ENCODE assay signal across 15 cellular contexts in the genomic region with DNA sequence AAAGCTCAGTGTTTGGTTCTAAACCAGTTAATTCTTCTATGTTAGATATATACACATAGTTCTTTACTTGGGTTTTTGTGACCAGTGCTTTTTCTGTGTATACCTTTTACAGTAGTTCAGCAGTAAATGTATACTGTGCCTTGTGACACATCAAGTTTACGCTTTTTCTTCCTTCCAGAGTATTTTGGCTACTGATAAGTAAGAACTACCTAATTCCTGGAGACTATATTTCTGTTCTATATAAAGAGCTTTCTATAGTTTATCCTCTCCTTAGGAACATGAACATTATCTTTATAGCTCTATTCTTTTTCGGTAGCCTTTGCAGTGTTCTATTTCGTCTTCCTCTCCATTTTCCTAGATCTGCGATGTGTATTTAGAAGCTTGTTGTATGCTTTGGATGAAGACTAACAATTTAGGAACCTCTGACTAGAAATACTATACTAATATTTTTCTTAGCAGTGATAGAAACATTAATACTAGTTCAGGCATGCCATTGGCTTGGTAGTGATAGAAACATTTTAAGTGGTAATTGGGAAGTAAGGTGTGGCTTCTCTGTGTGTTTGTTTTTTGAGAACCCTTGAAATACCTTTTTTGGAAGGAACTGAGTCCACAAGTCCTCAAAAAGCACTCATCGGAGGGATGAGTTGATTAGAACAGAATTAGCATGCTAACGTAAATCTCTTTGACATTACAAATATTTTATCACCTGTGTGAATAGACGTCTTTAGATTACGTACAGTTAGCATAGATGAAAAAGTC.
"Had no signal": no experiment of that assay in that cellular context is flagged by ENCODE, and none has a peak within 500 bp of the region (broad histone marks: within the 10 kb centered on the region; RNA-seq: fewer than 3 reads in every experiment).

No MANE protein-coding gene starts in this region.

- H3K4me1 Mint-ChIP-seq: activated CD4-positive, alpha-beta T cell treated with anti-CD3 and anti-CD28 coated beads for 36 hours; naive B cell had no signal

- DNase-seq: activated CD4-positive, alpha-beta T cell treated with anti-CD3 and anti-CD28 coated beads for 36 hours; activated CD4-positive, alpha-beta T cell treated with anti-CD3 and anti-CD28 coated beads, Interleukin-2, amount 50 U/mL, for 48 hours; activated gamma-delta T cell; caudate nucleus; left ventricle myocardium inferior; mesenchymal stem cell; mucosa of descending colon; naive B cell; psoas muscle; right cardiac atrium; uterus had no signal

- H3K27ac ChIP-seq: left ventricle myocardium inferior, tibial nerve, uterus had no signal

- H3K36me3 ChIP-seq: uterus had no signal

- ATAC-seq: activated CD4-positive, alpha-beta T cell treated with anti-CD3 and anti-CD28 coated beads for 36 hours; mucosa of descending colon; psoas muscle; right cardiac atrium had no signal

- H3K9me3 Mint-ChIP-seq: naive B cell; stimulated activated naive CD8-positive, alpha-beta T cell treated with anti-CD3 and anti-CD28 coated beads, Interleukin-15, Interleukin-2, amounts not matched to agents 100 ng/mL and 50 ng/mL, for 24 hours; T-helper 2 cell treated with Interferon-gamma antibody and Interleukin-4, amounts not matched to agents 5 μg/mL and 100 μg/mL, for 36 hours had no signal

- H3K9me3 ChIP-seq: left ventricle myocardium inferior, mucosa of descending colon, psoas muscle, tibial nerve, uterus had no signal

- H3K27ac Mint-ChIP-seq: activated CD4-positive, alpha-beta T cell treated with anti-CD3 and anti-CD28 coated beads for 36 hours; activated naive CD8-positive, alpha-beta T cell; naive B cell; stimulated activated naive CD8-positive, alpha-beta T cell treated with anti-CD3 and anti-CD28 coated beads, Interleukin-15, Interleukin-2, amounts not matched to agents 100 ng/mL and 50 ng/mL, for 24 hours; T-helper 2 cell treated with Interferon-gamma antibody and Interleukin-4, amounts not matched to agents 5 μg/mL and 100 μg/mL, for 36 hours had no signal

- H3K27me3 Mint-ChIP-seq: activated CD4-positive, alpha-beta T cell treated with anti-CD3 and anti-CD28 coated beads for 36 hours; activated naive CD8-positive, alpha-beta T cell; naive B cell had no signal

- H3K27me3 ChIP-seq: tibial nerve, uterus had no signal

- H3K4me3 ChIP-seq: left ventricle myocardium inferior, mucosa of descending colon, psoas muscle, tibial nerve, uterus had no signal

- H3K4me1 ChIP-seq: uterus had no signal

- H3K4me3 Mint-ChIP-seq: activated CD4-positive, alpha-beta T cell treated with anti-CD3 and anti-CD28 coated beads for 36 hours; activated naive CD8-positive, alpha-beta T cell; naive B cell; stimulated activated naive CD8-positive, alpha-beta T cell treated with anti-CD3 and anti-CD28 coated beads, Interleukin-15, Interleukin-2, amounts not matched to agents 100 ng/mL and 50 ng/mL, for 24 hours; T-helper 2 cell treated with Interferon-gamma antibody and Interleukin-4, amounts not matched to agents 5 μg/mL and 100 μg/mL, for 36 hours had no signal
